12 cellular contexts compared by ENCODE assay signal in the genomic region with DNA sequence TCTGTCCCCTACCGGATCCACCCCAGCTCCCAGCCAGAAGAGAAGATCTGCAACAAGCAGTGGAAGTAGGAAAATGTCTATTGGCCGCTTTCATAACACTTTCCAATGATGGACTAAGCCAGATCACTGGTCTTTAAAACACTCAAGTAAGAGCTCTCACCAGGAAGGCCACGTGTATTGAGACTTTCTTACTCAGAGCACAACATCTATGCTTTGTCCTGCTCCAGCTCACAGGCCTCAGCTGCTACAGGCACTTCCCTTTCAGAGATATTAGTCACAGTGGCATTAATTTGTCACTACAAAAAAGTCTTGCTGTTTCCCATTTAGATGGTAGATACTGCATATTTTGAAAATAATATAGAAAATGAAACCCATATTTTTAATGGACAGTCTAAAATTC.
DNase-seq lines count a peak whose midpoint lies in the region; ATAC-seq, FAIRE-seq and TF ChIP-seq lines count a peak whose summit lies in the region.
"Had no signal": no experiment of that assay in that cellular context is flagged by ENCODE, and none has a peak within 500 bp of the region (broad histone marks: within the 10 kb centered on the region; RNA-seq: fewer than 3 reads in every experiment).

No MANE protein-coding gene starts in this region.

- intact Hi-C loops in pancreas (cut with DNase I), result no loop called here

- no peaks in the 10 kb centered on the region for H3K9me3 ChIP-seq in pancreas
- no peaks in the 10 kb centered on the region for H3K9me3 ChIP-seq in Peyer's patch
- H3K9me3 ChIP-seq: spleen had no signal

- no peaks in the 10 kb centered on the region for H3K27me3 ChIP-seq in pancreas
- H3K27me3 ChIP-seq in Peyer's patch, result no peaks in the 10 kb centered on the region
- H3K27me3 ChIP-seq: spleen had no signal

- no peak for DNase-seq in activated CD4-positive, CD25-positive, alpha-beta regulatory T cell (lab: John Stamatoyannopoulos, UW)
- peak; percentile 56 for DNase-seq in NB4 (ENCODE audit: low read depth)
- no peak for DNase-seq in pancreas
- no peak for DNase-seq in Peyer's patch
- DNase-seq in NCI-H510A treated with DMSO at 0.1 percent for 48 hours (lab: John Stamatoyannopoulos, UW), result no peak
- DNase-seq in NCI-H82 treated with DMSO at 0.1 percent for 48 hours (lab: John Stamatoyannopoulos, UW; ENCODE audit: unreplicated experiment), result no peak
- DNase-seq: activated naive CD4-positive, alpha-beta T cell treated with anti-CD3 and anti-CD28 coated beads, Interleukin-2, amount 50 U/mL, for 16 hours; GOT3; spleen had no signal

- H3K27ac ChIP-seq in pancreas (no peak overlapping the region), Peyer's patch (no peak overlapping the region)
- H3K27ac ChIP-seq: spleen had no signal

- H3K36me3 ChIP-seq in pancreas, result no peaks in the 10 kb centered on the region
- H3K36me3 ChIP-seq in Peyer's patch, result no peaks in the 10 kb centered on the region

- ATAC-seq in activated CD4-positive, CD25-positive, alpha-beta regulatory T cell treated with anti-CD3 and anti-CD28 coated beads, Interleukin-2, amount 50 U/mL, for 24 hours, result peak; percentile 51 to 65
- ATAC-seq in HG02798 (IDR thresholded peaks at IDR 0.05; ENCODE audit: poor library complexity, unreplicated experiment) (peak; percentile 75), pancreas (peak; percentile 50 to 62 (median 56))

- TF ChIP-seq POLR2A in NB4 (IDR thresholded peaks at IDR 0.05; ENCODE audit: extremely low read depth, insufficient read length) (no peak), Peyer's patch (IDR thresholded peaks at IDR 0.05) (no peak)

- H3K4me3 ChIP-seq in NB4 (ENCODE audit: low read depth, low read length) (no peak overlapping the region), pancreas (no peak overlapping the region), Peyer's patch (no peak overlapping the region)
- H3K4me3 ChIP-seq: spleen had no signal

- FAIRE-seq in pancreas (lab: Jason Lieb, UNC), result no peak
- FAIRE-seq: A204.1 had no signal

- 50 to 76% methylated on average over 3 of the region's 3 CpGs for WGBS in pancreas, 2 donors

- no peak for TF ChIP-seq CTCF in NB4 (IDR thresholded peaks at IDR 0.05; ENCODE audit: low read depth, low read length)
- no peak for TF ChIP-seq CTCF in pancreas (IDR thresholded peaks at IDR 0.05)
- no peak for TF ChIP-seq CTCF in Peyer's patch (IDR thresholded peaks at IDR 0.05)

- H3K4me1 ChIP-seq in pancreas (peaks cover 0 to 8% (median 5%) of the 10 kb centered on the region in 3 donors), Peyer's patch (no peaks in the 10 kb centered on the region)
- H3K4me1 ChIP-seq: spleen had no signal
